Comparison of ENCODE assay signal across 10 cellular contexts in genomic region chr1:150532860-150533259, GRCh38. TPM values are rescaled to one million over a fixed set of nuclear protein-coding genes. Genes with fewer than 3 reads are reported as not detected.
DNase-seq lines count a peak whose midpoint lies in the region; ATAC-seq and TF ChIP-seq lines count a peak whose summit lies in the region.
"Had no signal": no experiment of that assay in that cellular context is flagged by ENCODE, and none has a peak within 500 bp of the region (broad histone marks: within the 10 kb centered on the region; RNA-seq: fewer than 3 reads in every experiment).

No MANE protein-coding gene starts in this region.

- H2BK20ac ChIP-seq in IMR-90 (ENCODE audit: low read depth, low read length), result 0 out of 2 replicates have a peak overlapping the region, but pooled peaks have one; percentile 53

- in situ Hi-C loops in IMR-90 (cut with MboI; ENCODE audit: low sequenced_read_pairs), result no loop called here

- peaks cover 3% of the 10 kb centered on the region for H3K4me1 Mint-ChIP-seq in CD8-positive, alpha-beta T cell (ENCODE audit: low read depth)

- H3K4me3 ChIP-seq in IMR-90 (ENCODE audit: insufficient read depth, low read depth, low read length), result no peak overlapping the region
- no peak overlapping the region for H3K4me3 ChIP-seq in body of pancreas
- no peak overlapping the region for H3K4me3 ChIP-seq in lower lobe of right lung
- H3K4me3 ChIP-seq in stomach, result no peak overlapping the region
- H3K4me3 ChIP-seq in CD8-positive, alpha-beta T cell (ENCODE audit: low read depth, low read length), result no peak overlapping the region
- H3K4me3 ChIP-seq: GM23338 had no signal

- CTCF ChIA-PET in IMR-90 (lab: Yijun Ruan, JAX), result interaction anchor here (0.6 to 1.7 kb wide), 4 partner anchors 11 to 95 kb away, joined by 3 to 12 read pairs (median 4); partner anchors contain the start of genes ECM1 and FALEC
- CTCF ChIA-PET in CD8-positive, alpha-beta T cell (lab: Charles Lee), result interaction anchor here (0.6 to 2.8 kb wide), 12 partner anchors 9 to 539 kb away, joined by 3 to 14 read pairs (median 4); partner anchors contain the start of genes ADAMTSL4 and TARS2

- ATAC-seq in IMR-90 (ENCODE audit: low read depth) (no peak), body of pancreas (no peak), lower lobe of right lung (no peak), GM19463 (IDR thresholded peaks at IDR 0.05; ENCODE audit: unreplicated experiment) (no peak)
- no peak for ATAC-seq in CD8-positive, alpha-beta T cell

- peak overlapping the region in 1 of 2 experiments; percentile 54; a peak in 1 of 4 replicates for H4K8ac ChIP-seq in IMR-90 (ENCODE audit: low read depth in 2 of 2, low read length in 2 of 2)

- no peak overlapping the region for H3K4me3 Mint-ChIP-seq in CD8-positive, alpha-beta T cell
- H3K4me3 Mint-ChIP-seq: GM23338; naive thymus-derived CD4-positive, alpha-beta T cell had no signal

- H3K18ac ChIP-seq in IMR-90 (ENCODE audit: low read depth, low read length), result no peak overlapping the region

- H2BK120ac ChIP-seq in IMR-90 (ENCODE audit: low read depth, low read length), result peak overlapping the region; percentile 12

- H3K36me3 Mint-ChIP-seq in CD8-positive, alpha-beta T cell, result no peaks in the 10 kb centered on the region
- H3K36me3 Mint-ChIP-seq: naive thymus-derived CD4-positive, alpha-beta T cell had no signal

- no peak overlapping the region for H3K27ac Mint-ChIP-seq in CD8-positive, alpha-beta T cell
- H3K27ac Mint-ChIP-seq: GM23338 had no signal

- no peak for TF ChIP-seq CTCF in IMR-90 (conservative IDR thresholded peaks at IDR 0.05; ENCODE audit: low read depth, low read length)
- TF ChIP-seq CTCF in body of pancreas (IDR thresholded peaks at IDR 0.05), result no peak
- TF ChIP-seq CTCF in lower lobe of right lung (IDR thresholded peaks at IDR 0.05), result peak; percentile 26
- TF ChIP-seq CTCF in stomach (IDR thresholded peaks at IDR 0.05), result no peak
- no peak for TF ChIP-seq CTCF in CD8-positive, alpha-beta T cell (IDR thresholded peaks at IDR 0.05)

- peak overlapping the region; percentile 84 for H2AK9ac ChIP-seq in IMR-90 (replicated peaks; ENCODE audit: low read depth, low read length, poor library complexity)

- H3K14ac ChIP-seq in IMR-90 (replicated peaks; ENCODE audit: low read depth, low read length), result no peak overlapping the region

- H3K27ac ChIP-seq in IMR-90 (ENCODE audit: insufficient read depth, low read length) (no peak overlapping the region), body of pancreas (peak overlapping the region; percentile 62 to 85 (median 83)), lower lobe of right lung (no peak overlapping the region), stomach (peak overlapping the region in 4 of 5 donors; percentile 71 to 88 (median 84))
- no peak overlapping the region for H3K27ac ChIP-seq in CD8-positive, alpha-beta T cell (ENCODE audit: low read depth, low read length)

- no peak overlapping the region for H2BK15ac ChIP-seq in IMR-90 (ENCODE audit: low read depth, low read length)

- no peak overlapping the region for H3K23ac ChIP-seq in IMR-90 (ENCODE audit: low read depth, low read length)

- H3K9me1 ChIP-seq in IMR-90 (ENCODE audit: insufficient read depth, low read length), result peaks cover 16% of the 10 kb centered on the region

- H3K9ac ChIP-seq in IMR-90 (ENCODE audit: low read depth, low read length), result no peak overlapping the region

- DNase-seq in IMR-90 (no peak), body of pancreas (no peak), lower lobe of right lung (no peak), stomach (no peak), SHP77 (lab: John Stamatoyannopoulos, UW) (no peak), amniotic stem cell (lab: John Stamatoyannopoulos, UW) (no peak)
- no peak for DNase-seq in CD8-positive, alpha-beta T cell

- H3K27me3 ChIP-seq in IMR-90 (ENCODE audit: control insufficient read depth, insufficient read depth, low read length), result no peaks in the 10 kb centered on the region
- H3K27me3 ChIP-seq in body of pancreas, result no peaks in the 10 kb centered on the region
- no peaks in the 10 kb centered on the region for H3K27me3 ChIP-seq in lower lobe of right lung (ENCODE audit: low read depth)
- H3K27me3 ChIP-seq in stomach, result no peaks in the 10 kb centered on the region
- no peaks in the 10 kb centered on the region for H3K27me3 ChIP-seq in CD8-positive, alpha-beta T cell (ENCODE audit: insufficient read depth, low read length)

- no peak for TF ChIP-seq RAD21 in IMR-90 (IDR thresholded peaks at IDR 0.05; ENCODE audit: low read length)

- H2AK5ac ChIP-seq in IMR-90 (ENCODE audit: low read depth, low read length), result peak overlapping the region; percentile 59; the same call in 1 of the 2 replicates

- H4K20me1 ChIP-seq in IMR-90 (ENCODE audit: insufficient read depth, low read length), result no peaks in the 10 kb centered on the region

- H3K4me2 ChIP-seq in IMR-90 (ENCODE audit: low read depth, low read length), result no peak overlapping the region
- H3K4me2 ChIP-seq: GM23338 had no signal

- H3K9me3 ChIP-seq in IMR-90 (ENCODE audit: control insufficient read depth, insufficient read depth, low read length) (no peaks in the 10 kb centered on the region), body of pancreas (no peaks in the 10 kb centered on the region), lower lobe of right lung (no peaks in the 10 kb centered on the region), stomach (no peaks in the 10 kb centered on the region)
- H3K9me3 ChIP-seq in CD8-positive, alpha-beta T cell (ENCODE audit: low read length), result no peaks in the 10 kb centered on the region

- POLR2A ChIA-PET in IMR-90 (lab: Charles Lee; ENCODE audit: unreplicated experiment), result no interaction called here
- POLR2A ChIA-PET in CD8-positive, alpha-beta T cell (lab: Charles Lee), result no interaction called here

- H4K91ac ChIP-seq in IMR-90 (ENCODE audit: insufficient read depth, low read depth, low read length), result peak overlapping the region; percentile 46; the same call in 1 of the 2 replicates

- H2BK5ac ChIP-seq in IMR-90 (ENCODE audit: low read depth, low read length, poor library complexity, severe bottlenecking), result no peak overlapping the region

- WGBS in IMR-90 (ENCODE audit: extremely low coverage in 2 of 2, insufficient read length in 1 of 2), 2 experiments, result 52% methylated on average over 2 of the region's 5 CpGs; no CpG with 5 or more reads in 1 of the 2 experiments
- 16 to 23% methylated on average over 4 to 5 of the region's 5 CpGs for WGBS in body of pancreas, 2 donors
- WGBS in stomach, 5 donors, result 24 to 33% (median 28%) methylated on average over 5 of the region's 5 CpGs

- no peak for TF ChIP-seq EP300 in stomach (IDR thresholded peaks at IDR 0.05)

- no peak for TF ChIP-seq POLR2A in IMR-90 (IDR thresholded peaks at IDR 0.05; ENCODE audit: low read depth, low read length)
- TF ChIP-seq POLR2A in body of pancreas (IDR thresholded peaks at IDR 0.05), result no peak
- no peak for TF ChIP-seq POLR2A in stomach (IDR thresholded peaks at IDR 0.05)

- H3K36me3 ChIP-seq in IMR-90 (ENCODE audit: control insufficient read depth, insufficient read depth, low read length) (no peaks in the 10 kb centered on the region), body of pancreas (replicated peaks in 1 of 2; ENCODE audit: insufficient read depth in 1 of 2, low read depth in 2 of 2) (no peaks in the 10 kb centered on the region), lower lobe of right lung (no peaks in the 10 kb centered on the region), stomach (no peaks in the 10 kb centered on the region)
- no peaks in the 10 kb centered on the region for H3K36me3 ChIP-seq in CD8-positive, alpha-beta T cell (ENCODE audit: insufficient read depth, low read length)

- dilution Hi-C loops in IMR-90 (cut with HindIII; ENCODE audit: low sequenced_read_pairs, unreplicated experiment), result no loop called here

- H4K5ac ChIP-seq in IMR-90 (ENCODE audit: low read depth, low read length), result no peak overlapping the region

- H3K4ac ChIP-seq in IMR-90 (ENCODE audit: low read depth, low read length), result peak overlapping the region; percentile 44; the same call in 1 of the 2 replicates

- H3K9me3 Mint-ChIP-seq in CD8-positive, alpha-beta T cell, result no peaks in the 10 kb centered on the region
- H3K9me3 Mint-ChIP-seq: GM23338; naive thymus-derived CD4-positive, alpha-beta T cell had no signal

- peak overlapping the region; percentile 78 for H2AFZ ChIP-seq in IMR-90 (replicated peaks; ENCODE audit: low read length, poor library complexity)

- H3K27me3 Mint-ChIP-seq in CD8-positive, alpha-beta T cell (ENCODE audit: low read depth), result peaks cover 3% of the 10 kb centered on the region

- no peak overlapping the region for H3K56ac ChIP-seq in IMR-90 (ENCODE audit: extremely low read depth, insufficient read depth, low read length)

- H3K4me1 ChIP-seq in IMR-90 (ENCODE audit: control insufficient read depth, insufficient read depth, low read length) (peaks cover 27% of the 10 kb centered on the region), body of pancreas (peaks cover 38% of the 10 kb centered on the region), lower lobe of right lung (peaks cover 6% of the 10 kb centered on the region), stomach (peaks cover 4 to 48% (median 30%) of the 10 kb centered on the region in 4 donors)
- H3K4me1 ChIP-seq in CD8-positive, alpha-beta T cell (ENCODE audit: insufficient read depth, low read length), result no peaks in the 10 kb centered on the region

- H3K79me1 ChIP-seq in IMR-90 (ENCODE audit: low read depth in 1 of 2, low read length in 2 of 2), result peaks cover 0 to 2% of the 10 kb centered on the region in 2 experiments; a peak in 1 of 4 replicates

- intact Hi-C loops in IMR-90 (cut with micrococcal nuclease) (loop anchor here (1.0 to 10.0 kb wide), 3 partner anchors 46 to 168 kb away; partner anchors contain the start of genes RPRD2 and TARS2), body of pancreas (cut with DNase I) (loop anchor here (5.0 kb wide), 1 partner anchor 61 kb away; no protein-coding TSS in a partner anchor), lower lobe of right lung (cut with DNase I) (no loop called here), stomach (cut with DNase I; ENCODE audit: low total_unique reads) (loop anchor here (5.0 kb wide), 1 partner anchor 71 kb away; no protein-coding TSS in a partner anchor)
- intact Hi-C loops in CD8-positive, alpha-beta T cell (cut with DNase I, micrococcal nuclease), result loop anchor here in 1 of 2 experiments (1.0 kb wide), 1 partner anchor 69 kb away; no protein-coding TSS in a partner anchor

- BruUV-seq in IMR-90 (replicated peaks; lab: Mats Ljungman, UMichigan), result no TSS peak

RNA-seq across cellular contexts. Expression of gene ADAMTSL4, which starts 16.3 kb away (rescaled TPM):
- 0.54 and 0.56 TPM in 2 replicates for total RNA-seq in IMR-90 (2012; rRNA removed)
- 11.3 and 12.2 TPM in 2 replicates for polyA plus RNA-seq in IMR-90 (2012; rRNA removed)
- 7.9 and 11.9 TPM in 2 replicates for polyA plus RNA-seq in IMR-90 (2012; cell fraction: cytosol; rRNA removed)
- polyA plus RNA-seq in IMR-90 (2012; cell fraction: nucleus; rRNA removed; ENCODE audit: low replicate concordance), result 44.4 and 63.5 TPM in 2 replicates
- total RNA-seq in body of pancreas, result 1 to 10 TPM; 4.7 to 7.6 TPM
- 164 TPM for total RNA-seq in lower lobe of right lung
- 10 to 100 TPM in 3 of 5 donors, 1 to 10 TPM in 2; 4.9 to 32.3 (median 11.7) TPM for total RNA-seq in stomach
- polyA plus RNA-seq in stomach, result 10 to 100 TPM in 1 of 3 donors, 1 to 10 TPM in 2; 7.5 to 54.2 (median 8.7) TPM
- not detected for total RNA-seq in CD8-positive, alpha-beta T cell

RNA-seq across cellular contexts. Expression of gene FALEC, which starts 17.3 kb away (rescaled TPM):
- total RNA-seq in IMR-90 (2012; rRNA removed), result not detected in 2 replicates
- 0.26 TPM in 1 of 2 replicates, not detected in the other for polyA plus RNA-seq in IMR-90 (2012; rRNA removed)
- 0.12 TPM in 1 of 2 replicates, not detected in the other for polyA plus RNA-seq in IMR-90 (2012; cell fraction: cytosol; rRNA removed)
- polyA plus RNA-seq in IMR-90 (2012; cell fraction: nucleus; rRNA removed; ENCODE audit: low replicate concordance), result not detected in 2 replicates
- not detected for total RNA-seq in body of pancreas
- total RNA-seq in lower lobe of right lung, result not detected
- not detected for total RNA-seq in stomach
- under 1 TPM in 1 of 3 donors, not detected in 2; 0.93 TPM for polyA plus RNA-seq in stomach
- total RNA-seq in CD8-positive, alpha-beta T cell, result not detected
- total RNA-seq: GM23338 had no signal

RNA-seq across cellular contexts. Expression of gene ECM1, which starts 25.0 kb away (rescaled TPM):
- total RNA-seq in IMR-90 (2012; rRNA removed) (17.2 and 20.1 TPM in 2 replicates), body of pancreas (1 to 10 TPM; 1.3 to 2.1 TPM), lower lobe of right lung (16.9 TPM), stomach (10 to 100 TPM in 2 of 5 donors, 1 to 10 TPM in 3; 1.7 to 29.3 (median 6.5) TPM)
- polyA plus RNA-seq in IMR-90 (2012; rRNA removed) (230 and 264 TPM in 2 replicates), stomach (100 to 1,000 TPM in 1 of 3 donors, 1 to 10 TPM in 2; 3.1 to 345 (median 6.8) TPM)
- polyA plus RNA-seq in IMR-90 (2012; cell fraction: cytosol; rRNA removed), result 156 and 270 TPM in 2 replicates
- polyA plus RNA-seq in IMR-90 (2012; cell fraction: nucleus; rRNA removed; ENCODE audit: low replicate concordance), result 174 and 251 TPM in 2 replicates
- not detected for total RNA-seq in CD8-positive, alpha-beta T cell
- polyA plus RNA-seq: naive thymus-derived CD4-positive, alpha-beta T cell had no signal

RNA-seq across cellular contexts. Expression of gene TARS2, which starts 45.6 kb away (rescaled TPM):
- 10.9 and 12.2 TPM in 2 replicates for total RNA-seq in IMR-90 (2012; rRNA removed)
- polyA plus RNA-seq in IMR-90 (2012; rRNA removed), result 20.4 and 21.8 TPM in 2 replicates
- 16.2 and 18.1 TPM in 2 replicates for polyA plus RNA-seq in IMR-90 (2012; cell fraction: cytosol; rRNA removed)
- 16.1 and 19.7 TPM in 2 replicates for polyA plus RNA-seq in IMR-90 (2012; cell fraction: nucleus; rRNA removed; ENCODE audit: low replicate concordance)
- total RNA-seq in body of pancreas, result 1 to 10 TPM; 4.3 to 7.0 TPM
- 23.7 TPM for total RNA-seq in lower lobe of right lung
- total RNA-seq in stomach, result 10 to 100 TPM in 2 of 5 donors, 1 to 10 TPM in 3; 3.5 to 46.2 (median 5.8) TPM
- 10 to 100 TPM in 2 of 3 donors, 1 to 10 TPM in 1; 9.6 to 14.8 (median 12.4) TPM for polyA plus RNA-seq in stomach
- 10 to 100 TPM; 19.4 to 28.8 TPM for total RNA-seq in CD8-positive, alpha-beta T cell

RNA-seq across cellular contexts. Expression of gene MCL1, which starts 46.5 kb away (rescaled TPM):
- total RNA-seq in IMR-90 (2012; rRNA removed) (142 and 212 TPM in 2 replicates), body of pancreas (100 to 1,000 TPM; 211 to 223 TPM), lower lobe of right lung (387 TPM), stomach (100 to 1,000 TPM in 4 of 5 donors, 10 to 100 TPM in 1; 87.5 to 330 (median 142) TPM)
- polyA plus RNA-seq in IMR-90 (2012; rRNA removed) (79.5 and 88.4 TPM in 2 replicates), stomach (100 to 1,000 TPM in 2 of 3 donors, 10 to 100 TPM in 1; 77.7 to 127 (median 115) TPM)
- polyA plus RNA-seq in IMR-90 (2012; cell fraction: cytosol; rRNA removed), result 32.7 and 42.7 TPM in 2 replicates
- polyA plus RNA-seq in IMR-90 (2012; cell fraction: nucleus; rRNA removed; ENCODE audit: low replicate concordance), result 327 and 737 TPM in 2 replicates
- 100 to 1,000 TPM; 682 to 685 TPM for total RNA-seq in CD8-positive, alpha-beta T cell

Comparison
In these comparisons a context has a peak if more than half of its experiments do, and no peak if none do; other contexts are left out.
1. H3K27ac ChIP-seq: peak in body of pancreas (4 of 4) and stomach (4 of 5); none in IMR-90 (single experiment), lower lobe of right lung (single experiment) and CD8-positive, alpha-beta T cell (single experiment).